Comparison of ENCODE assay signal across 14 cellular contexts in genomic region chr10:133529576-133529946, GRCh38. TPM values are rescaled to one million over a fixed set of nuclear protein-coding genes. Genes with fewer than 3 reads are reported as not detected.
DNase-seq lines count a peak whose midpoint lies in the region; ATAC-seq and TF ChIP-seq lines count a peak whose summit lies in the region.
"Had no signal": no experiment of that assay in that cellular context is flagged by ENCODE, and none has a peak within 500 bp of the region (broad histone marks: within the 10 kb centered on the region; RNA-seq: fewer than 3 reads in every experiment).

No MANE protein-coding gene starts in this region.

- WGBS in SK-N-SH (ENCODE audit: low lambda C conversion rate) = 31% methylated on average over 26 of the region's 26 CpGs

- POLR2A ChIA-PET in SK-N-SH (lab: Yijun Ruan, JAX) = no interaction called here
- POLR2A ChIA-PET in naive thymus-derived CD4-positive, alpha-beta T cell (lab: Charles Lee) = no interaction called here

- H3K9ac ChIP-seq in SK-N-SH (no peak overlapping the region), adipocyte (ENCODE audit: low read length) (no peak overlapping the region)

- CTCF ChIA-PET in SK-N-SH (lab: Yijun Ruan, JAX) = interaction anchor here (0.8 to 1.4 kb wide), 3 partner anchors 10 to 200 kb away, joined by 3 read pairs; no protein-coding TSS in a partner anchor
- CTCF ChIA-PET in naive thymus-derived CD4-positive, alpha-beta T cell (lab: Charles Lee) = no interaction called here

- no peaks in the 10 kb centered on the region for H3K36me3 ChIP-seq in SK-N-SH (replicated peaks in 1 of 2; ENCODE audit: control insufficient read depth in 1 of 2, insufficient read depth in 2 of 2, low read length in 1 of 2)
- no peaks in the 10 kb centered on the region for H3K36me3 ChIP-seq in adipocyte (ENCODE audit: control insufficient read depth, insufficient read depth, low read length, severe bottlenecking)
- no peaks in the 10 kb centered on the region for H3K36me3 ChIP-seq in naive thymus-derived CD4-positive, alpha-beta T cell (ENCODE audit: control insufficient read depth in 2 of 3, insufficient read depth in 3 of 3, low read length in 3 of 3)
- H3K36me3 ChIP-seq: upper lobe of left lung had no signal

- H4K20me1 ChIP-seq in SK-N-SH (ENCODE audit: insufficient read depth) = no peaks in the 10 kb centered on the region

- no peaks in the 10 kb centered on the region for H3K9me2 ChIP-seq in SK-N-SH

- peaks cover 40 to 68% (median 60%) of the 10 kb centered on the region in 5 donors for H3K27me3 Mint-ChIP-seq in naive thymus-derived CD4-positive, alpha-beta T cell
- H3K27me3 Mint-ChIP-seq in type B pancreatic cell = no peaks in the 10 kb centered on the region

- no peak for TF ChIP-seq CTCF in SK-N-SH (IDR thresholded peaks at IDR 0.05)
- no peak for TF ChIP-seq CTCF in HL-60 (IDR thresholded peaks at IDR 0.05; ENCODE audit: insufficient read depth, low read length)
- TF ChIP-seq CTCF in type B pancreatic cell (conservative IDR thresholded peaks at IDR 0.05) = no peak

- no peaks in the 10 kb centered on the region for H3K79me2 ChIP-seq in SK-N-SH (ENCODE audit: insufficient read depth)

- H3K4me1 Mint-ChIP-seq in naive thymus-derived CD4-positive, alpha-beta T cell = peaks cover 8 to 25% (median 18%) of the 10 kb centered on the region in 7 donors
- no peaks in the 10 kb centered on the region for H3K4me1 Mint-ChIP-seq in type B pancreatic cell (ENCODE audit: unreplicated experiment)

- DNase-seq in SK-N-SH = no peak
- DNase-seq in HL-60 (ENCODE audit: low read depth in 1 of 2, low spot score in 1 of 2) = peak in 1 of 2 experiments; percentile 33
- no peak for DNase-seq in adipocyte (ENCODE audit: low read depth)
- no peak for DNase-seq in naive thymus-derived CD4-positive, alpha-beta T cell
- DNase-seq in COLO829 (ENCODE audit: low spot score) = no peak
- DNase-seq in type B pancreatic cell (ENCODE audit: extremely low spot score, unreplicated experiment) = no peak
- no peak for DNase-seq in NCI-H2171 (lab: John Stamatoyannopoulos, UW)
- DNase-seq: NCI-H1694 treated with DMSO at 0.1 percent for 48 hours, NCI-H69, T1000 had no signal

- H3K4me3 ChIP-seq in SK-N-SH (ENCODE audit: low read depth in 2 of 2, low read length in 1 of 2) (no peak overlapping the region), HL-60 (replicated peaks; ENCODE audit: insufficient read depth, low read length) (no peak overlapping the region; the same call in 1 of the 2 replicates), adipocyte (ENCODE audit: low read length) (peak overlapping the region; percentile 76)
- H3K4me3 ChIP-seq in naive thymus-derived CD4-positive, alpha-beta T cell (ENCODE audit: low read length) = no peak overlapping the region

- ATAC-seq in SK-N-SH treated with all-trans-retinoic acid at 6 μM for 48 hours = no peak
- ATAC-seq in naive thymus-derived CD4-positive, alpha-beta T cell = no peak

- H3K9me3 Mint-ChIP-seq in naive thymus-derived CD4-positive, alpha-beta T cell = peaks cover 0 to 2% (median 0%) of the 10 kb centered on the region in 11 donors
- H3K9me3 Mint-ChIP-seq in type B pancreatic cell = no peaks in the 10 kb centered on the region

- H3K4me2 ChIP-seq in SK-N-SH = peak overlapping the region; percentile 28; the same call in 1 of the 2 replicates

- H3F3A ChIP-seq in SK-N-SH (replicated peaks; ENCODE audit: insufficient read depth) = no peaks in the 10 kb centered on the region

- intact Hi-C loops in naive thymus-derived CD4-positive, alpha-beta T cell (cut with micrococcal nuclease) = no loop called here

- H3K4me3 Mint-ChIP-seq in naive thymus-derived CD4-positive, alpha-beta T cell = peak overlapping the region; percentile 54 to 77 (median 66)
- no peak overlapping the region for H3K4me3 Mint-ChIP-seq in type B pancreatic cell

- no peaks in the 10 kb centered on the region for H3K36me3 Mint-ChIP-seq in naive thymus-derived CD4-positive, alpha-beta T cell
- no peaks in the 10 kb centered on the region for H3K36me3 Mint-ChIP-seq in type B pancreatic cell

- H3K4me1 ChIP-seq in SK-N-SH (ENCODE audit: control insufficient read depth in 1 of 2, insufficient read depth in 2 of 2, low read depth in 1 of 2, low read length in 1 of 2) (no peaks in the 10 kb centered on the region; a peak in 1 of 4 replicates), adipocyte (ENCODE audit: control insufficient read depth, insufficient read depth, low read length) (peaks cover 11% of the 10 kb centered on the region)
- H3K4me1 ChIP-seq in naive thymus-derived CD4-positive, alpha-beta T cell (ENCODE audit: control insufficient read depth in 2 of 2, insufficient read depth in 2 of 2, low read length in 2 of 2) = peaks cover 14 to 15% of the 10 kb centered on the region in 2 donors

- H2AFZ ChIP-seq in SK-N-SH (ENCODE audit: low read depth) = no peak overlapping the region; the same call in 1 of the 2 replicates

- no peak overlapping the region for H3K27ac ChIP-seq in SK-N-SH (ENCODE audit: low read depth in 2 of 2, low read length in 1 of 2)
- H3K27ac ChIP-seq in HL-60 (replicated peaks) = peak overlapping the region; percentile 81
- H3K27ac ChIP-seq in naive thymus-derived CD4-positive, alpha-beta T cell (ENCODE audit: low read depth, low read length) = no peak overlapping the region
- H3K27ac ChIP-seq: upper lobe of left lung had no signal

- H3K9me3 ChIP-seq in SK-N-SH (no peaks in the 10 kb centered on the region), adipocyte (ENCODE audit: control insufficient read depth, low read length) (no peaks in the 10 kb centered on the region)
- H3K9me3 ChIP-seq in naive thymus-derived CD4-positive, alpha-beta T cell (ENCODE audit: control insufficient read depth in 2 of 3, low read length in 3 of 3) = no peaks in the 10 kb centered on the region

- H3K27me3 ChIP-seq in SK-N-SH (ENCODE audit: insufficient read depth) (peaks cover 61% of the 10 kb centered on the region; the same call in 1 of the 2 replicates), HL-60 (ENCODE audit: insufficient read depth, poor library complexity, severe bottlenecking) (no peaks in the 10 kb centered on the region), adipocyte (replicated peaks; ENCODE audit: control insufficient read depth, insufficient read depth, low read length) (peaks cover 22% of the 10 kb centered on the region)
- peaks cover 0 to 10% of the 10 kb centered on the region in 2 donors for H3K27me3 ChIP-seq in naive thymus-derived CD4-positive, alpha-beta T cell (ENCODE audit: control insufficient read depth in 2 of 2, insufficient read depth in 2 of 2, low read length in 2 of 2)

- peak overlapping the region in 1 of 9 donors; percentile 11 for H3K27ac Mint-ChIP-seq in naive thymus-derived CD4-positive, alpha-beta T cell
- no peak overlapping the region for H3K27ac Mint-ChIP-seq in type B pancreatic cell

- no peak for TF ChIP-seq EP300 in SK-N-SH (IDR thresholded peaks at IDR 0.05; ENCODE audit: borderline replicate concordance in 1 of 2, low read depth in 1 of 2, low read length in 1 of 2)

- no peak for TF ChIP-seq RAD21 in SK-N-SH (IDR thresholded peaks at IDR 0.05; ENCODE audit: low read length)

TF ChIP-seq in SK-N-SH, 30 proteins besides CTCF, POLR2A, EP300 and RAD21 (continues in another document):
- TF ChIP-seq EZH2phosphoT487 (IDR thresholded peaks at IDR 0.05; ENCODE audit: borderline replicate concordance, low read depth) (no peak), RXRA (IDR thresholded peaks at IDR 0.05; ENCODE audit: borderline replicate concordance, low read depth) (no peak), TEAD4 (IDR thresholded peaks at IDR 0.05; ENCODE audit: borderline replicate concordance, insufficient read depth) (no peak), MXI1 (IDR thresholded peaks at IDR 0.05; ENCODE audit: low read depth, low read length) (no peak), YY1 (IDR thresholded peaks at IDR 0.05; ENCODE audit: low read depth) (no peak), GABPA (IDR thresholded peaks at IDR 0.05; ENCODE audit: low read depth) (no peak)

TF ChIP-seq in SK-N-SH treated with all-trans-retinoic acid at 6 μM for 48 hours, 23 proteins besides CTCF, POLR2A, EP300 and RAD21 (continues in another document):
- no peak for TF ChIP-seq BACH2 (CRISPR knock-in tag; IDR thresholded peaks at IDR 0.05; ENCODE audit: borderline replicate concordance)
- TF ChIP-seq TCF4 (CRISPR knock-in tag; IDR thresholded peaks at IDR 0.05; ENCODE audit: borderline replicate concordance) = no peak
- TF ChIP-seq SNAI2 (CRISPR knock-in tag; IDR thresholded peaks at IDR 0.05) = no peak
- TF ChIP-seq ZNF70 (CRISPR knock-in tag; IDR thresholded peaks at IDR 0.05) = no peak
- TF ChIP-seq ARNTL (CRISPR knock-in tag; IDR thresholded peaks at IDR 0.05; ENCODE audit: borderline replicate concordance, low read depth) = no peak
- TF ChIP-seq TOX (CRISPR knock-in tag; IDR thresholded peaks at IDR 0.05; ENCODE audit: borderline replicate concordance) = no peak
- no peak for TF ChIP-seq ESRRG (CRISPR knock-in tag; IDR thresholded peaks at IDR 0.05)
- TF ChIP-seq GLIS3 (CRISPR knock-in tag; IDR thresholded peaks at IDR 0.05) = no peak
- TF ChIP-seq ZFP30 (CRISPR knock-in tag; IDR thresholded peaks at IDR 0.05) = no peak
- no peak for TF ChIP-seq OSR1 (CRISPR knock-in tag; IDR thresholded peaks at IDR 0.05)

RNA-seq across cellular contexts. Expression of gene CYP2E1, which starts 2.4 kb away (rescaled TPM):
- 0.61 and 1.3 TPM in 2 replicates for polyA plus RNA-seq in SK-N-SH (2012; rRNA removed)
- polyA plus RNA-seq in SK-N-SH (2012; cell fraction: cytosol; rRNA removed) = 0.30 and 0.41 TPM in 2 replicates
- 8.6 and 11.8 TPM in 2 replicates for polyA plus RNA-seq in SK-N-SH (2012; cell fraction: nucleus; rRNA removed)
- total RNA-seq in naive thymus-derived CD4-positive, alpha-beta T cell = 1 to 10 TPM in 4 of 5 experiments, under 1 TPM in 1; 0.19 to 2.2 (median 1.7) TPM
- not detected for polyA plus RNA-seq in naive thymus-derived CD4-positive, alpha-beta T cell
- 0.53 and 0.62 TPM in 2 replicates for total RNA-seq in type B pancreatic cell (ENCODE audit: low replicate concordance)
- total RNA-seq: endothelial cell of umbilical vein had no signal

RNA-seq across cellular contexts. Expression of gene SYCE1, which starts 35.8 kb away (rescaled TPM):
- not detected in 2 replicates for polyA plus RNA-seq in SK-N-SH (2012; rRNA removed)
- not detected in 2 replicates for polyA plus RNA-seq in SK-N-SH (2012; cell fraction: cytosol; rRNA removed)
- not detected in 2 replicates for polyA plus RNA-seq in SK-N-SH (2012; cell fraction: nucleus; rRNA removed)
- total RNA-seq in naive thymus-derived CD4-positive, alpha-beta T cell = under 1 TPM in 3 of 5 experiments, not detected in 2; 0.22 to 0.41 (median 0.24) TPM
- under 1 TPM in 1 of 2 donors, not detected in 1; 0.61 TPM for polyA plus RNA-seq in naive thymus-derived CD4-positive, alpha-beta T cell
- not detected in 2 replicates for total RNA-seq in type B pancreatic cell (ENCODE audit: low replicate concordance)
- total RNA-seq: bronchial epithelial cell, endothelial cell of umbilical vein had no signal
- polyA plus RNA-seq: endothelial cell of umbilical vein had no signal
